In genomic region chr13:77980592-77980991, GRCh38 we compare ENCODE assay signal across 13 cellular contexts.
A peak's percentile ranks its signal among the peaks of the same experiment; 100 is the strongest.
DNase-seq lines count a peak whose midpoint lies in the region; ATAC-seq and TF ChIP-seq lines count a peak whose summit lies in the region.
"Had no signal": no experiment of that assay in that cellular context is flagged by ENCODE, and none has a peak within 500 bp of the region (broad histone marks: within the 10 kb centered on the region; RNA-seq: fewer than 3 reads in every experiment).

No MANE protein-coding gene starts in this region.

- no peaks in the 10 kb centered on the region for H3K9me3 ChIP-seq in neuron (ENCODE audit: low read length)
- H3K9me3 ChIP-seq: HAP-1 had no signal

- H3K27me3 ChIP-seq in neuron (ENCODE audit: insufficient read depth, low read length), result no peaks in the 10 kb centered on the region

- DNase-seq in AG09319 (ENCODE audit: extremely low read depth, low read depth), result peak; percentile 40
- DNase-seq in RPMI7951 (ENCODE audit: low read depth), result peak; percentile 58
- peak; percentile 89 for DNase-seq in fibroblast of pulmonary artery (ENCODE audit: low read depth)
- no peak for DNase-seq in NOMO-1 treated with dmso at 0.1 percent for 144 hours (lab: John Stamatoyannopoulos, UW; ENCODE audit: unreplicated experiment)
- no peak for DNase-seq in NCI-H524 treated with DMSO at 0.1 percent for 48 hours (lab: John Stamatoyannopoulos, UW)
- DNase-seq in NCI-H69 (lab: John Stamatoyannopoulos, UW), result no peak
- DNase-seq: CD4-positive, CD25-positive, alpha-beta regulatory T cell; NCI-H748 treated with DMSO at 0.1 percent for 48 hours; WERI-Rb-1 had no signal

- H3K36me3 ChIP-seq in neuron (ENCODE audit: insufficient read depth, low read length), result no peaks in the 10 kb centered on the region
- H3K36me3 ChIP-seq: HAP-1, WERI-Rb-1 had no signal

- no peak overlapping the region for H3K4me3 ChIP-seq in fibroblast of pulmonary artery (replicated peaks; ENCODE audit: low read depth, low read length)
- H3K4me3 ChIP-seq in neuron (ENCODE audit: low read length), result no peak overlapping the region
- H3K4me3 ChIP-seq: HAP-1 had no signal

- no peak for ATAC-seq in GM18909 (IDR thresholded peaks at IDR 0.05; ENCODE audit: poor library complexity, unreplicated experiment)
- ATAC-seq: activated naive CD4-positive, alpha-beta T cell treated with anti-CD3 and anti-CD28 coated beads, Interleukin-2, amount 50 U/mL, for 72 hours had no signal

- TF ChIP-seq CTCF in AG09319 (IDR thresholded peaks at IDR 0.05; ENCODE audit: low read depth, low read length), result no peak
- TF ChIP-seq CTCF in fibroblast of pulmonary artery (IDR thresholded peaks at IDR 0.05; ENCODE audit: low read length, missing control alignments), result no peak

- H2AFZ ChIP-seq in neuron (ENCODE audit: low read depth, low read length), result peak overlapping the region; percentile 30

- peaks cover 15% of the 10 kb centered on the region for H3K4me1 ChIP-seq in neuron (ENCODE audit: insufficient read depth, low read length)
- H3K4me1 ChIP-seq: HAP-1 had no signal

Comparison
In these comparisons a context has a peak if more than half of its experiments do, and no peak if none do; other contexts are left out.
1. DNase-seq: peak in AG09319 (single experiment), RPMI7951 (single experiment) and fibroblast of pulmonary artery (single experiment); none in NOMO-1 treated with dmso at 0.1 percent for 144 hours (single experiment), NCI-H524 treated with DMSO at 0.1 percent for 48 hours (single experiment) and NCI-H69 (single experiment).